9 cellular contexts compared by ENCODE assay signal in genomic region chr1:12556368-12556930, GRCh38.
DNase-seq lines count a peak whose midpoint lies in the region; ATAC-seq, FAIRE-seq and TF ChIP-seq lines count a peak whose summit lies in the region.
"Had no signal": no experiment of that assay in that cellular context is flagged by ENCODE, and none has a peak within 500 bp of the region (broad histone marks: within the 10 kb centered on the region; RNA-seq: fewer than 3 reads in every experiment).

No MANE protein-coding gene starts in this region.

- peak; percentile 14 for DNase-seq in NCI-H510A treated with DMSO at 0.1 percent for 48 hours (lab: John Stamatoyannopoulos, UW)
- DNase-seq in NCI-H510A (lab: John Stamatoyannopoulos, UW) = no peak
- peak; percentile 66 to 78 for DNase-seq in uterus
- no peak for DNase-seq in KBM-7
- DNase-seq in AML-193 (lab: John Stamatoyannopoulos, UW) = no peak
- DNase-seq: SIG-M5 had no signal

- intact Hi-C loops in uterus (cut with DNase I; ENCODE audit: low total_unique reads) = no loop called here

- H3K4me3 ChIP-seq in mucosa of stomach (ENCODE audit: low read length) (no peak overlapping the region), uterus (no peak overlapping the region)

- in situ Hi-C loops in KBM-7 (cut with MboI; ENCODE audit: low pct_unique_long_range_greater_than_20kb, low sequenced_read_pairs) = no loop called here

- H3K4me1 ChIP-seq in mucosa of stomach (ENCODE audit: control insufficient read depth, insufficient read depth, low read length) = peaks cover 17% of the 10 kb centered on the region
- peaks cover 5% of the 10 kb centered on the region in 2 donors for H3K4me1 ChIP-seq in uterus

- no peak for TF ChIP-seq POLR2A in uterus (IDR thresholded peaks at IDR 0.05)

- H3K9me3 ChIP-seq in mucosa of stomach (ENCODE audit: control insufficient read depth, low read length) (no peaks in the 10 kb centered on the region), uterus (no peaks in the 10 kb centered on the region)

- H3K27ac ChIP-seq in uterus = peak overlapping the region; percentile 82 to 98

- TF ChIP-seq CTCF in uterus (IDR thresholded peaks at IDR 0.05) = no peak

- H3K36me3 ChIP-seq in mucosa of stomach (ENCODE audit: control insufficient read depth, insufficient read depth, low read length) = no peaks in the 10 kb centered on the region
- no peaks in the 10 kb centered on the region for H3K36me3 ChIP-seq in uterus

- peak overlapping the region; percentile 41 for H3K9ac ChIP-seq in mucosa of stomach (ENCODE audit: low read length)

- H3K27me3 ChIP-seq in mucosa of stomach (ENCODE audit: control insufficient read depth, insufficient read depth, low read length) (no peaks in the 10 kb centered on the region), uterus (no peaks in the 10 kb centered on the region)

- FAIRE-seq in endometrium (lab: Jason Lieb, UNC) = peak; percentile 46

- ATAC-seq in GM21576 (IDR thresholded peaks at IDR 0.05; ENCODE audit: unreplicated experiment) = no peak

Comparison
In these comparisons a context has a peak if more than half of its experiments do, and no peak if none do; other contexts are left out.
1. DNase-seq: peak in NCI-H510A treated with DMSO at 0.1 percent for 48 hours (single experiment) and uterus (2 of 2); none in NCI-H510A (single experiment), KBM-7 (single experiment) and AML-193 (0 of 2).